ENCODE assay signal across 8 cellular contexts in genomic region chr5:180830253-180831138, GRCh38. TPM values are rescaled to one million over a fixed set of nuclear protein-coding genes. Genes with fewer than 3 reads are reported as not detected.
DNase-seq lines count a peak whose midpoint lies in the region; ATAC-seq lines count a peak whose summit lies in the region.

No MANE protein-coding gene starts in this region.

- peak; percentile 60 for DNase-seq in ELR (ENCODE audit: low read depth)
- peak; percentile 54 for DNase-seq in LHCN-M2 (ENCODE audit: low read depth)
- peak; percentile 34 to 62 (median 47) for DNase-seq in activated CD4-positive, CD25-positive, alpha-beta regulatory T cell (lab: John Stamatoyannopoulos, UW)
- DNase-seq in central memory CD4-positive, alpha-beta T cell: peak; percentile 76
- peak; percentile 69 for DNase-seq in stimulated activated CD4-positive, alpha-beta T cell treated with anti-CD3 and anti-CD28 coated beads, Interleukin-4, amount 100 ng/mL, for 1 hour
- DNase-seq in NCI-H526 treated with DMSO at 0.1 percent for 48 hours (lab: John Stamatoyannopoulos, UW): no peak

- H3K27me3 ChIP-seq in layer of hippocampus (ENCODE audit: control insufficient read depth, insufficient read depth, low read length): no peaks in the 10 kb centered on the region

- peak; percentile 43 for ATAC-seq in GM21619 (IDR thresholded peaks at IDR 0.05; ENCODE audit: unreplicated experiment)

- H3K27ac ChIP-seq in layer of hippocampus (ENCODE audit: low read depth, low read length): peak overlapping the region; percentile 95

RNA-seq across cellular contexts. Expression of gene MGAT1, which starts 27.9 kb away (rescaled TPM):
- total RNA-seq in LHCN-M2 (2014; rRNA removed): 179 and 197 TPM in 2 replicates
- polyA plus RNA-seq in LHCN-M2 (2012): 146 TPM

RNA-seq across cellular contexts. Expression of gene ZFP62, which starts 30.6 kb away (rescaled TPM):
- total RNA-seq in LHCN-M2 (2014; rRNA removed): 17.3 and 18.0 TPM in 2 replicates
- polyA plus RNA-seq in LHCN-M2 (2012): 8.3 TPM
